ENCODE assay signal across 26 cellular contexts in the genomic region with DNA sequence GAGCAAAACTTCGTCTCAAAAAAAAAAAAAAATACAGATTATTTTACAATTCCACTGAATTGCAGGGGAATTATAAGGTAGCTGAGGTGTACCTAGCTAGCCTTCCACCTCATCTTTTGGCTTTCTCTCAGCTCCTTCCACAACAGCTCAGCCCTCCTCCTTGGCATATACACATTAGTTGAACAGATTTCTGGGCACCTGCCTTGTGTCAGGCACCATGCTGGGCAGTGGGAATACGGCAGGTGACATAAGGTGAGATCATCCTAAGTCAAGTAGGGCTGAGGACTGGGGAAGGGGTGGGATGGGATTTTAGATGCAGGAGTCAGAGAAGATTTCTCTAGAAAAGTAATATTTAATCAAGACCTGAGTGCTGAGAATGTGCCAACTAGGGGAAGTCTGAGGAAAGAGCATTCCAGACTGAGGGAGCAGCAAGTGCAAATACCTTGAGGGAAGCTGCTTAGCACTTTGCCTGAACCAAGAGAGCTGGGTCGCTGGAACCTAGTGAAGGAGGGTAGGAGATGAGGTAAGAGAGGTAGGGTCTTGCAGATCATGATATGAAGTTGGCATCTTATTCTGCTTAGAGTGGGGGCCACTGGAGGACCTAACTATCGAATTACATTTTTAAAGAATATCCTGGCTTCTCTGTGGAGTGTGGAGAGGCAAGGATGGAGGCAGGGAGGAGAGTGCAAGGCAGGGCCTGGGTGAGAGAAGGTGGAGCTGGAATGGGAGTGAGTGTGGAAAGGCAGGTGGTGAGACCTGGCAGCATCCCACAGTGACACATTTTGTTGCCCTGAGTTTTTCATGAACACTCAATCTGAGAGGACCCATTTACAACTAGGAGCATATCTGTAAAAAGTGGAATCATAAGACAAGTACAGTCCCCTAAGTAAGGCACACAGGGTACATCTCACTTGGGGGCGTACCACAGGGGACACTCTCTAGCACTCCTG. TPM values are rescaled to one million over a fixed set of nuclear protein-coding genes. Genes with fewer than 3 reads are reported as not detected.
DNase-seq lines count a peak whose midpoint lies in the region; ATAC-seq and TF ChIP-seq lines count a peak whose summit lies in the region.
"Had no signal": no experiment of that assay in that cellular context is flagged by ENCODE, and none has a peak within 500 bp of the region (broad histone marks: within the 10 kb centered on the region; RNA-seq: fewer than 3 reads in every experiment).

No MANE protein-coding gene starts in this region.

- no peaks in the 10 kb centered on the region for H4K20me1 ChIP-seq in neural progenitor cell (ENCODE audit: low read depth)

- H3K9me3 ChIP-seq in neural progenitor cell (ENCODE audit: low read depth): no peaks in the 10 kb centered on the region
- H3K9me3 ChIP-seq in right cardiac atrium (ENCODE audit: control insufficient read depth, low read length): no peaks in the 10 kb centered on the region

- H3K4me3 ChIP-seq in neural progenitor cell: no peak overlapping the region
- no peak overlapping the region for H3K4me3 ChIP-seq in right cardiac atrium (ENCODE audit: low read length)
- H3K4me3 ChIP-seq: GM12878, GM23338 had no signal

- H3K27me3 ChIP-seq in neural progenitor cell (no peaks in the 10 kb centered on the region), right cardiac atrium (ENCODE audit: control insufficient read depth, insufficient read depth) (no peaks in the 10 kb centered on the region)

- H3K36me3 ChIP-seq in neural progenitor cell: no peaks in the 10 kb centered on the region

- H3K4me1 ChIP-seq in neural progenitor cell (peaks cover 11% of the 10 kb centered on the region), right cardiac atrium (ENCODE audit: control insufficient read depth, insufficient read depth, low read length) (peaks cover 8% of the 10 kb centered on the region)

- H2AFZ ChIP-seq in neural progenitor cell (replicated peaks): no peak overlapping the region
- H2AFZ ChIP-seq: GM23338 had no signal

- DNase-seq in DMS 273 (lab: John Stamatoyannopoulos, UW; ENCODE audit: unreplicated experiment): peak; percentile 32
- no peak for DNase-seq in DMS 273 treated with DMSO at 0.1 percent for 48 hours (lab: John Stamatoyannopoulos, UW)
- DNase-seq in NCI-H345 (lab: John Stamatoyannopoulos, UW): peak; percentile 54
- DNase-seq in cerebellar nuclear complex (lab: John Stamatoyannopoulos, UW): peak; percentile 48 to 67
- no peak for DNase-seq in neural progenitor cell (ENCODE audit: low spot score)
- no peak for DNase-seq in right cardiac atrium
- DNase-seq in activated CD8-positive, alpha-beta memory T cell treated with anti-CD3 and anti-CD28 coated beads, Interleukin-2, amount 50 U/mL, for 4 hours: no peak
- DNase-seq: activated CD4-positive, alpha-beta memory T cell treated with anti-CD3 and anti-CD28 coated beads for 36 hours; activated CD4-positive, CD25-positive, alpha-beta regulatory T cell treated with anti-CD3 and anti-CD28 coated beads, Interleukin-2, amount 50 U/mL, for 72 hours; activated naive CD8-positive, alpha-beta T cell treated with anti-CD3 and anti-CD28 coated beads, Interleukin-2, amount 10 ng/mL, durations not matched to agents 7 days and 5 days; activated T-cell treated with anti-CD3 and anti-CD28 coated beads for 4 hours; immature natural killer cell; KG1; left ventricle myocardium superior; MM.1S; naive thymus-derived CD4-positive, alpha-beta T cell; NCI-H774; Right ventricle myocardium superior; T-helper 2 cell had no signal

- peaks cover 29% of the 10 kb centered on the region for H3K4me1 Mint-ChIP-seq in neural progenitor cell
- H3K4me1 Mint-ChIP-seq: immature natural killer cell had no signal

- peaks cover 10% of the 10 kb centered on the region for H3F3A ChIP-seq in neural progenitor cell (ENCODE audit: low read depth)

- no peak overlapping the region for H3K4me2 ChIP-seq in neural progenitor cell
- H3K4me2 ChIP-seq: GM23338 had no signal

- peaks cover 3% of the 10 kb centered on the region for H3K27me3 Mint-ChIP-seq in neural progenitor cell (ENCODE audit: insufficient read depth, low read depth)

- H3K36me3 Mint-ChIP-seq in neural progenitor cell: no peaks in the 10 kb centered on the region
- H3K36me3 Mint-ChIP-seq: activated CD4-positive, alpha-beta memory T cell treated with anti-CD3 and anti-CD28 coated beads for 36 hours; activated naive CD8-positive, alpha-beta T cell treated with anti-CD3 and anti-CD28 coated beads, Interleukin-2, amount 10 ng/mL, durations not matched to agents 7 days and 5 days; immature natural killer cell; mesothelial cell of epicardium had no signal

- H3K27ac ChIP-seq in neural progenitor cell: no peak overlapping the region
- H3K27ac ChIP-seq in right cardiac atrium (ENCODE audit: low read length): no peak overlapping the region
- H3K27ac ChIP-seq: 22Rv1, C4-2B had no signal

- no peak for ATAC-seq in right cardiac atrium
- no peak for ATAC-seq in HG03460 (IDR thresholded peaks at IDR 0.05; ENCODE audit: unreplicated experiment)
- ATAC-seq: GM12878; GM23338; left ventricle myocardium superior; naive thymus-derived CD4-positive, alpha-beta T cell had no signal

- intact Hi-C loops in right cardiac atrium (cut with DNase I): no loop called here

- no peak overlapping the region for H3K9ac ChIP-seq in neural progenitor cell

- H3K27ac Mint-ChIP-seq in neural progenitor cell: peak overlapping the region; percentile 32
- H3K27ac Mint-ChIP-seq: activated CD4-positive, alpha-beta memory T cell treated with anti-CD3 and anti-CD28 coated beads for 36 hours; activated naive CD8-positive, alpha-beta T cell treated with anti-CD3 and anti-CD28 coated beads, Interleukin-2, amount 10 ng/mL, durations not matched to agents 7 days and 5 days; GM23338; immature natural killer cell; mesothelial cell of epicardium; naive thymus-derived CD4-positive, alpha-beta T cell; stimulated activated naive CD8-positive, alpha-beta T cell treated with anti-CD3 and anti-CD28 coated beads, Interleukin-15, Interleukin-2, amounts not matched to agents 100 ng/mL and 50 ng/mL, for 24 hours had no signal

- TF ChIP-seq CTCF in neural progenitor cell (IDR thresholded peaks at IDR 0.05): no peak

- no peaks in the 10 kb centered on the region for H3K9me3 Mint-ChIP-seq in neural progenitor cell
- H3K9me3 Mint-ChIP-seq: activated CD4-positive, alpha-beta memory T cell treated with anti-CD3 and anti-CD28 coated beads for 36 hours; activated naive CD8-positive, alpha-beta T cell treated with anti-CD3 and anti-CD28 coated beads, Interleukin-2, amount 10 ng/mL, durations not matched to agents 7 days and 5 days; GM23338; mesothelial cell of epicardium; stimulated activated naive CD8-positive, alpha-beta T cell treated with anti-CD3 and anti-CD28 coated beads, Interleukin-15, Interleukin-2, amounts not matched to agents 100 ng/mL and 50 ng/mL, for 24 hours had no signal

- no peak overlapping the region for H3K4me3 Mint-ChIP-seq in neural progenitor cell
- H3K4me3 Mint-ChIP-seq: activated CD4-positive, alpha-beta memory T cell treated with anti-CD3 and anti-CD28 coated beads for 36 hours; activated naive CD8-positive, alpha-beta T cell treated with anti-CD3 and anti-CD28 coated beads, Interleukin-2, amount 10 ng/mL, durations not matched to agents 7 days and 5 days; GM23338; immature natural killer cell; mesothelial cell of epicardium; naive thymus-derived CD4-positive, alpha-beta T cell; stimulated activated naive CD8-positive, alpha-beta T cell treated with anti-CD3 and anti-CD28 coated beads, Interleukin-15, Interleukin-2, amounts not matched to agents 100 ng/mL and 50 ng/mL, for 24 hours had no signal

- 93% methylated on average over 5 of the region's 5 CpGs for WGBS in right cardiac atrium

- H3K79me2 ChIP-seq in neural progenitor cell (ENCODE audit: low read depth): no peaks in the 10 kb centered on the region

RNA-seq across cellular contexts. Expression of gene LAMC2, which starts 28.2 kb away (rescaled TPM):
- 0.36 and 0.46 TPM in 2 replicates for total RNA-seq in neural progenitor cell (ENCODE audit: low replicate concordance)
- total RNA-seq in right cardiac atrium: 1 to 10 TPM in 3 of 4 donors, under 1 TPM in 1; 0.99 to 3.0 (median 1.4) TPM
- 0.70 TPM for polyA plus RNA-seq in right cardiac atrium
- total RNA-seq: activated CD4-positive, alpha-beta memory T cell treated with anti-CD3 and anti-CD28 coated beads for 36 hours; activated naive CD8-positive, alpha-beta T cell treated with anti-CD3 and anti-CD28 coated beads, Interleukin-2, amount 10 ng/mL, durations not matched to agents 7 days and 5 days had no signal
- polyA plus RNA-seq: immature natural killer cell; naive thymus-derived CD4-positive, alpha-beta T cell had no signal

Comparison
In these comparisons a context has a peak if more than half of its experiments do, and no peak if none do; other contexts are left out.
1. DNase-seq: peak in DMS 273 (single experiment), NCI-H345 (single experiment) and cerebellar nuclear complex (2 of 2); none in DMS 273 treated with DMSO at 0.1 percent for 48 hours (single experiment), neural progenitor cell (single experiment), right cardiac atrium (0 of 3) and activated CD8-positive, alpha-beta memory T cell treated with anti-CD3 and anti-CD28 coated beads, Interleukin-2, amount 50 U/mL, for 4 hours (single experiment).